ENCODE assay signal across 26 cellular contexts in the genomic region with DNA sequence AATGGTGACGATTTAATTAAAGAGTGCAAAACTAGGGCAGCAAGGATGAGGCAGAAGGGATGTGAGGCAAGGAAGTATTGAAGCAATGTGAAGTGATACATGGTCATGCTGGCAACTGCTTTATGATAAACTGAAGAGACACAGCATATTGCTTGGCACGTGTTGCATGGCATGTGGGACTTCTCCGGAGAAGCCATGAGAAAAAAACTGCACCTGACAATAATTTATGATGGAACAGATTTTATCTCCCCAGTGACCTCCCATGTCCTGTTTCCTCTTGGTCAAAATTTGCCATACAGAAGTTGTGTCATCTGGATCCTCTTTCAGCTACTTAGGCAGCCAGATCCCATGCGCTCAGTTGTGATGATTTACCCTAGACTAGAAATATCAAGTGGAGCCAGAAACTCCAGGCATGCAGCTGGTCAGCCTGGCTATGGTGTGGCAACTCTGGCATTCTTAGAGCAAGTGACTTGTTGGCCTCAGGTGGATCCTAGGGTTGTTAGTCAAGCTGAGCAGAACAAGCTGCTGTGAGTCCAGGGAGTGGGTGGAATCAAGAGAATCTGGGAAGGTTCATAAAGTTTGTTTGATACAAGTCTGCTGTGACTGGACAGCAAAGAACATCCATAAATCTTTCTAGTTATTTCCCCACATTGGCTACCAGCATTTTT.
DNase-seq lines count a peak whose midpoint lies in the region; ATAC-seq and TF ChIP-seq lines count a peak whose summit lies in the region.
"Had no signal": no experiment of that assay in that cellular context is flagged by ENCODE, and none has a peak within 500 bp of the region (broad histone marks: within the 10 kb centered on the region; RNA-seq: fewer than 3 reads in every experiment).

No MANE protein-coding gene starts in this region.

- no peaks in the 10 kb centered on the region for H3K27me3 ChIP-seq in parathyroid adenoma (ENCODE audit: control insufficient read depth, insufficient read depth, low read length)
- no peaks in the 10 kb centered on the region for H3K27me3 ChIP-seq in sigmoid colon
- H3K27me3 ChIP-seq: brain microvascular endothelial cell, upper lobe of right lung had no signal

- WGBS in sigmoid colon, 2 donors, result 64 to 81% methylated on average over 4 of the region's 4 CpGs

- H3K9me3 ChIP-seq in parathyroid adenoma (ENCODE audit: control insufficient read depth, low read length), result no peaks in the 10 kb centered on the region
- H3K9me3 ChIP-seq in sigmoid colon, result no peaks in the 10 kb centered on the region
- H3K9me3 ChIP-seq: prostate gland, upper lobe of right lung had no signal

- H3K27ac Mint-ChIP-seq in activated CD8-positive, alpha-beta memory T cell treated with anti-CD3 and anti-CD28 coated beads, Interleukin-2, amount 10 ng/mL, durations not matched to agents 7 days and 5 days, result no peak overlapping the region
- H3K27ac Mint-ChIP-seq: CD14-positive monocyte, IgD-negative memory B cell had no signal

- no peaks in the 10 kb centered on the region for H3K9me3 Mint-ChIP-seq in activated CD8-positive, alpha-beta memory T cell treated with anti-CD3 and anti-CD28 coated beads, Interleukin-2, amount 10 ng/mL, durations not matched to agents 7 days and 5 days (ENCODE audit: low read depth)

- intact Hi-C loops in sigmoid colon (cut with DNase I), result no loop called here

- no peak for TF ChIP-seq EP300 in sigmoid colon (IDR thresholded peaks at IDR 0.05)

- no peak overlapping the region for H3K4me2 ChIP-seq in parathyroid adenoma (ENCODE audit: low read length)

- CTCF ChIA-PET in activated CD8-positive, alpha-beta memory T cell treated with anti-CD3 and anti-CD28 coated beads, Interleukin-2, amount 10 ng/mL, durations not matched to agents 7 days and 5 days (lab: Charles Lee), result no interaction called here

- H3K27me3 Mint-ChIP-seq in activated CD8-positive, alpha-beta memory T cell treated with anti-CD3 and anti-CD28 coated beads, Interleukin-2, amount 10 ng/mL, durations not matched to agents 7 days and 5 days, result no peaks in the 10 kb centered on the region

- H3K4me1 Mint-ChIP-seq in activated CD8-positive, alpha-beta memory T cell treated with anti-CD3 and anti-CD28 coated beads, Interleukin-2, amount 10 ng/mL, durations not matched to agents 7 days and 5 days, result no peaks in the 10 kb centered on the region
- H3K4me1 Mint-ChIP-seq: CD14-positive monocyte, IgD-negative memory B cell had no signal

- no peak overlapping the region for H3K9ac ChIP-seq in parathyroid adenoma

- H3K4me3 ChIP-seq in AG10803 (ENCODE audit: low read length) (no peak overlapping the region), parathyroid adenoma (ENCODE audit: low read depth, low read length) (no peak overlapping the region), sigmoid colon (no peak overlapping the region)
- H3K4me3 ChIP-seq: lung, prostate gland, upper lobe of right lung had no signal

- DNase-seq in AG10803 (ENCODE audit: low read depth) (peak; percentile 84), NCI-H446 (lab: John Stamatoyannopoulos, UW) (peak; percentile 67 to 84), fibroblast of gingiva (ENCODE audit: low read depth) (peak; percentile 60), sigmoid colon (no peak)
- DNase-seq in activated CD8-positive, alpha-beta memory T cell treated with anti-CD3 and anti-CD28 coated beads, Interleukin-2, amount 10 ng/mL, durations not matched to agents 7 days and 5 days, result no peak
- DNase-seq: ACHN; activated CD4-positive, alpha-beta T cell treated with anti-CD3 and anti-CD28 coated beads, Interleukin-2, amount 50 U/mL, for 48 hours; activated CD4-positive, CD25-positive, alpha-beta regulatory T cell; activated gamma-delta T cell; effector memory CD4-positive, alpha-beta T cell; erythroblast; kidney; NCI-H1105 treated with DMSO at 0.1 percent for 48 hours; NCI-H2029; SW 1271; upper lobe of right lung had no signal

- TF ChIP-seq POLR2A in sigmoid colon (IDR thresholded peaks at IDR 0.05), result no peak

- H3K4me1 ChIP-seq in parathyroid adenoma (peaks cover 36% of the 10 kb centered on the region), sigmoid colon (no peaks in the 10 kb centered on the region)
- H3K4me1 ChIP-seq: prostate gland, upper lobe of right lung had no signal

- peak overlapping the region; percentile 69 for H3K27ac ChIP-seq in parathyroid adenoma
- H3K27ac ChIP-seq in sigmoid colon, result peak overlapping the region in 2 of 4 donors; percentile 13 to 43
- H3K27ac ChIP-seq: brain microvascular endothelial cell, prostate gland, upper lobe of right lung had no signal

- no peak overlapping the region for H2AFZ ChIP-seq in parathyroid adenoma

- no peaks in the 10 kb centered on the region for H3K79me2 ChIP-seq in parathyroid adenoma

- no peak for ATAC-seq in activated CD8-positive, alpha-beta memory T cell treated with anti-CD3 and anti-CD28 coated beads, Interleukin-2, amount 10 ng/mL, durations not matched to agents 7 days and 5 days
- no peak for ATAC-seq in HG03280 (IDR thresholded peaks at IDR 0.05; ENCODE audit: unreplicated experiment)
- no peak for ATAC-seq in GM19397 (IDR thresholded peaks at IDR 0.05; ENCODE audit: unreplicated experiment)
- ATAC-seq: HCT116, Right ventricle myocardium inferior, upper lobe of right lung had no signal

- no peak overlapping the region for H3K4me3 Mint-ChIP-seq in activated CD8-positive, alpha-beta memory T cell treated with anti-CD3 and anti-CD28 coated beads, Interleukin-2, amount 10 ng/mL, durations not matched to agents 7 days and 5 days
- H3K4me3 Mint-ChIP-seq: CD14-positive monocyte, IgD-negative memory B cell had no signal

- no peaks in the 10 kb centered on the region for H3K36me3 ChIP-seq in parathyroid adenoma (ENCODE audit: control insufficient read depth, insufficient read depth, low read length)
- H3K36me3 ChIP-seq in sigmoid colon, result no peaks in the 10 kb centered on the region
- H3K36me3 ChIP-seq: brain microvascular endothelial cell, prostate gland, upper lobe of right lung had no signal

- no peaks in the 10 kb centered on the region for H3K36me3 Mint-ChIP-seq in activated CD8-positive, alpha-beta memory T cell treated with anti-CD3 and anti-CD28 coated beads, Interleukin-2, amount 10 ng/mL, durations not matched to agents 7 days and 5 days
- H3K36me3 Mint-ChIP-seq: CD14-positive monocyte, IgD-negative memory B cell had no signal

- TF ChIP-seq CTCF in AG10803 (conservative IDR thresholded peaks at IDR 0.05; ENCODE audit: low read length) (no peak), parathyroid adenoma (IDR thresholded peaks at IDR 0.05) (no peak), sigmoid colon (IDR thresholded peaks at IDR 0.05) (no peak)

Comparison
In these comparisons a context has a peak if more than half of its experiments do, and no peak if none do; other contexts are left out.
1. DNase-seq: peak in AG10803 (single experiment), NCI-H446 (2 of 2) and fibroblast of gingiva (single experiment); none in activated CD8-positive, alpha-beta memory T cell treated with anti-CD3 and anti-CD28 coated beads, Interleukin-2, amount 10 ng/mL, durations not matched to agents 7 days and 5 days (single experiment) and sigmoid colon (single experiment).